Comparison of ENCODE assay signal across 27 cellular contexts in the genomic region with DNA sequence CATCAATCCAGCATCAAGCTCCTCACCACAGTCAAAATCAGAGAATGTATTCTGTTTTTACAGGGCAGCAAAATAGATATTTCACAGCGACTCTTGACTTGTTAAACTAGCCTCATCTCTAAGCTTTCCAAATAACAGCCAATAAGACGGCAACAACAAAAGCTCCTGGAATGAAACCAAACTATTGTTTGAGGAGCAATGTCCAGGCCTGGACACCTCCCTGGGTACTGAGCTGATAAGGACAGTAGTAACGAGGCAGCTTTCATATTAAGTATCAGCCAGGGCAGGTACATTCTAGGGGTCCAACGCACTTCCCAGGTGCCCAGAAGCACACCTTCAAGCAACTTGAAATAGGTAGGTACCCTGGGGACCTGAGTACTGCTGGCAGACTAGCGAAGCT.
"Had no signal": no experiment of that assay in that cellular context is flagged by ENCODE, and none has a peak within 500 bp of the region (broad histone marks: within the 10 kb centered on the region; RNA-seq: fewer than 3 reads in every experiment).

No MANE protein-coding gene starts in this region.

- FAIRE-seq: astrocyte, TTC549 had no signal

- H2AFZ ChIP-seq: PC-9 had no signal

- H3K27me3 ChIP-seq: MG63 had no signal

- H3K4me1 Mint-ChIP-seq: activated CD4-positive, alpha-beta T cell treated with anti-CD3 and anti-CD28 coated beads, Interleukin-2, amount 10 ng/mL, durations not matched to agents 7 days and 5 days; activated naive CD8-positive, alpha-beta T cell treated with anti-CD3 and anti-CD28 coated beads, Interleukin-2, amount 50 U/mL, for 24 hours; T-cell had no signal

- H3K27ac ChIP-seq: KMS-11, PC-9, SK-N-MC had no signal

- H3K36me3 ChIP-seq: MG63 had no signal

- H3K9me3 ChIP-seq: MG63 had no signal

- DNase-seq: activated CD4-positive, alpha-beta memory T cell treated with anti-CD3 and anti-CD28 coated beads for 36 hours; activated CD4-positive, alpha-beta T cell treated with anti-CD3 and anti-CD28 coated beads, Interleukin-2, amount 10 ng/mL, durations not matched to agents 7 days and 5 days; activated CD4-positive, CD25-positive, alpha-beta regulatory T cell; activated CD8-positive, alpha-beta memory T cell treated with anti-CD3 and anti-CD28 coated beads for 24 hours; activated effector memory CD4-positive, alpha-beta T cell treated with anti-CD3 and anti-CD28 coated beads, Interleukin-2, amount 50 U/mL, for 16 hours; activated naive CD4-positive, alpha-beta T cell treated with Interleukin-2 at 50 U/mL for 16 hours; activated naive CD8-positive, alpha-beta T cell treated with anti-CD3 and anti-CD28 coated beads, Interleukin-2, amount 50 U/mL, for 24 hours; activated T-cell treated with anti-CD3 and anti-CD28 coated beads, Interleukin-2, amount 50 U/mL, for 4 hours; amygdala; MG63; NCI-H1105; NCI-H1436; NCI-H187; NCI-H2081; NCI-H446; NCI-H524; PC-9; SIG-M5; T-cell; T-helper 2 cell; T1000 had no signal

- ATAC-seq: activated naive CD4-positive, alpha-beta T cell treated with anti-CD3 and anti-CD28 coated beads, Interleukin-2, amount 50 U/mL, for 72 hours; activated naive CD8-positive, alpha-beta T cell treated with anti-CD3 and anti-CD28 coated beads, Interleukin-2, amount 50 U/mL, for 24 hours; activated T-cell treated with anti-CD3 and anti-CD28 coated beads, Interleukin-2, amount 50 U/mL, for 4 hours; T-cell had no signal

- H3K27ac Mint-ChIP-seq: activated CD4-positive, alpha-beta memory T cell treated with anti-CD3 and anti-CD28 coated beads for 36 hours; activated CD4-positive, alpha-beta T cell treated with anti-CD3 and anti-CD28 coated beads, Interleukin-2, amount 10 ng/mL, durations not matched to agents 7 days and 5 days; activated naive CD4-positive, alpha-beta T cell treated with anti-CD3 and anti-CD28 coated beads, Interleukin-2, amount 50 U/mL, for 72 hours; activated naive CD8-positive, alpha-beta T cell treated with anti-CD3 and anti-CD28 coated beads, Interleukin-2, amount 50 U/mL, for 24 hours; brain; T-cell had no signal

- H3K4me2 ChIP-seq: KMS-11, PC-9 had no signal

- H3K4me3 ChIP-seq: MG63, PC-9, SK-N-MC had no signal

- H3K4me3 Mint-ChIP-seq: activated CD4-positive, alpha-beta memory T cell treated with anti-CD3 and anti-CD28 coated beads for 36 hours; activated CD4-positive, alpha-beta T cell treated with anti-CD3 and anti-CD28 coated beads, Interleukin-2, amount 10 ng/mL, durations not matched to agents 7 days and 5 days; activated naive CD8-positive, alpha-beta T cell treated with anti-CD3 and anti-CD28 coated beads, Interleukin-2, amount 50 U/mL, for 24 hours; activated T-cell treated with anti-CD3 and anti-CD28 coated beads, Interleukin-2, amount 50 U/mL, for 4 hours; brain; T-cell had no signal

- H3K9me3 Mint-ChIP-seq: activated CD4-positive, alpha-beta memory T cell treated with anti-CD3 and anti-CD28 coated beads for 36 hours; activated CD4-positive, alpha-beta T cell treated with anti-CD3 and anti-CD28 coated beads, Interleukin-2, amount 10 ng/mL, durations not matched to agents 7 days and 5 days; activated naive CD4-positive, alpha-beta T cell treated with anti-CD3 and anti-CD28 coated beads, Interleukin-2, amount 50 U/mL, for 72 hours; activated naive CD8-positive, alpha-beta T cell treated with anti-CD3 and anti-CD28 coated beads, Interleukin-2, amount 50 U/mL, for 24 hours; activated T-cell treated with anti-CD3 and anti-CD28 coated beads, Interleukin-2, amount 50 U/mL, for 4 hours; T-cell had no signal

- H3K9ac ChIP-seq: KMS-11 had no signal

- H3K36me3 Mint-ChIP-seq: activated CD4-positive, alpha-beta memory T cell treated with anti-CD3 and anti-CD28 coated beads for 36 hours; activated naive CD4-positive, alpha-beta T cell treated with anti-CD3 and anti-CD28 coated beads, Interleukin-2, amount 50 U/mL, for 72 hours; brain; T-cell had no signal
